Comparison of ENCODE assay signal across 8 cellular contexts in the genomic region with DNA sequence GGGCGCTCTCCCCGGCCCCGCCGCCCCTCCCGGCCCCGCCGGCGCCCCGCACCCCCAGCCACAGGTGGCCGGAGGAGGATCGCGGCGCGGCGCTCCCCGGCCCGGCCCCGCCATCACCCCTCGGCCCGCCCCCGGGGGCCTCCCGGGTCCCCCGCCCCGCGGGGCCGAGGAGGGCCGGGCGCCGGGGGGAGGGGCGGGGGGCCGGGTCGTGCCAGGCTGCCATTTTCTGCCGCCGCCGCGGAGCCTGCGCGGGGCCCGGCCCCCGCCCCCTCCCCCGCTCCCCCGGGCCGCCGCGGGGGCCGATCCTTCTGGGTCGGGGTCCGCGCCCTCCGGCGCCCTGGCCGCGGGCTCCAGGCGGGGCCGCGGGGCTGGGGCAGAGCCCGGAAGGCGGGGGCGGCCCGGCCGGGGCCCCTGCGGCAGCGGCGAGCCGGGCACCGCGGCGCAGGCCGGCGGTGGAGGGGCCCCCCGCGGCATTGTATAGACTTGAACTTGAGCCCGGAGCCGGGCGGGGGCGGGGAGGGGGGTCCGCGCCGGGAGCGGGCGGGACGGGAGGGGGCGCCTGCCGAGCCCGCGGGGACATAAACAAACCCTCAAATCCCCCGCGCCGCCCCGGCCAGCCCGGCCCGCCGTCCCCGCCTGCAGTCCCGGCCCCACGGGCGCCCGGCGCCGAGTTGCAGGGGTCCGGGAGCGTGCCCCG.
DNase-seq lines count a peak whose midpoint lies in the region; ATAC-seq lines count a peak whose summit lies in the region.

No MANE protein-coding gene starts in this region.

- H3K9ac ChIP-seq in BLaER1 treated with 17β-estradiol and CSF1 and Interleukin-3, amounts not matched to agents 10 nM and 100 nM, result peak overlapping the region; percentile 85 to 95 (median 86)
- H3K9ac ChIP-seq in subcutaneous abdominal adipose tissue (ENCODE audit: low read length in 5 of 5), result no peak overlapping the region

- DNase-seq in activated CD8-positive, alpha-beta memory T cell treated with anti-CD3 and anti-CD28 coated beads, Interleukin-2, amount 50 U/mL, for 4 hours, result peak; percentile 49
- peak; percentile 34 for DNase-seq in hepatic stellate cell (ENCODE audit: low spot score)
- no peak for DNase-seq in middle frontal gyrus (ENCODE audit: extremely low spot score, low spot score)

- H3K4me3 ChIP-seq in BLaER1 treated with 17β-estradiol and CSF1 and Interleukin-3, amounts not matched to agents 10 nM and 100 nM, result peak overlapping the region; percentile 75 to 96 (median 88)
- H3K4me3 ChIP-seq in subcutaneous abdominal adipose tissue (ENCODE audit: low read depth in 1 of 5, low read length in 5 of 5), result peak overlapping the region in 4 of 5 donors; percentile 13 to 76 (median 47)

- peaks cover 38 to 44% (median 43%) of the 10 kb centered on the region in 11 experiments for H4K20me1 ChIP-seq in BLaER1 treated with 17β-estradiol and CSF1 and Interleukin-3, amounts not matched to agents 10 nM and 100 nM

- H3K9me3 ChIP-seq in BLaER1 treated with 17β-estradiol and CSF1 and Interleukin-3, amounts not matched to agents 10 nM and 100 nM (replicated peaks in 1 of 11), result no peaks in the 10 kb centered on the region
- no peaks in the 10 kb centered on the region for H3K9me3 ChIP-seq in subcutaneous abdominal adipose tissue (ENCODE audit: control insufficient read depth in 5 of 5, low read length in 5 of 5)

- H3K36me3 ChIP-seq in BLaER1 treated with 17β-estradiol and CSF1 and Interleukin-3, amounts not matched to agents 10 nM and 100 nM, result peaks cover 0 to 8% (median 0%) of the 10 kb centered on the region in 11 experiments; a peak in 3 of 22 replicates
- H3K36me3 ChIP-seq in subcutaneous abdominal adipose tissue (ENCODE audit: control insufficient read depth in 5 of 5, insufficient read depth in 5 of 5, low read length in 5 of 5), result no peaks in the 10 kb centered on the region

- no peaks in the 10 kb centered on the region for H3K27me3 ChIP-seq in BLaER1 treated with 17β-estradiol and CSF1 and Interleukin-3, amounts not matched to agents 10 nM and 100 nM
- no peaks in the 10 kb centered on the region for H3K27me3 ChIP-seq in subcutaneous abdominal adipose tissue (ENCODE audit: control insufficient read depth in 5 of 5, insufficient read depth in 4 of 5, low read length in 5 of 5)

- peak overlapping the region; percentile 77 to 88 (median 84) for H3K27ac ChIP-seq in BLaER1 treated with 17β-estradiol and CSF1 and Interleukin-3, amounts not matched to agents 10 nM and 100 nM
- H3K27ac ChIP-seq in subcutaneous abdominal adipose tissue (ENCODE audit: low read depth, low read length), result no peak overlapping the region

- peak; percentile 21 for ATAC-seq in GM18520 (IDR thresholded peaks at IDR 0.05; ENCODE audit: unreplicated experiment)
- ATAC-seq in HG03097 (IDR thresholded peaks at IDR 0.05; ENCODE audit: low FRiP score, unreplicated experiment), result peak; percentile 5
- no peak for ATAC-seq in HG03196 (IDR thresholded peaks at IDR 0.05; ENCODE audit: unreplicated experiment)

- peak overlapping the region in 7 of 11 experiments; percentile 83 to 96 (median 91); a peak in 11 of 22 replicates for H3K4me2 ChIP-seq in BLaER1 treated with 17β-estradiol and CSF1 and Interleukin-3, amounts not matched to agents 10 nM and 100 nM

- H3K4me1 ChIP-seq in BLaER1 treated with 17β-estradiol and CSF1 and Interleukin-3, amounts not matched to agents 10 nM and 100 nM, result peaks cover 46 to 51% (median 49%) of the 10 kb centered on the region in 10 experiments
- H3K4me1 ChIP-seq in subcutaneous abdominal adipose tissue (ENCODE audit: control insufficient read depth in 5 of 5, insufficient read depth in 5 of 5, low read length in 5 of 5), result peaks cover 0 to 50% (median 31%) of the 10 kb centered on the region in 5 donors

Comparison
In these comparisons a context has a peak if more than half of its experiments do, and no peak if none do; other contexts are left out.
1. H3K9ac ChIP-seq: peak in BLaER1 treated with 17β-estradiol and CSF1 and Interleukin-3, amounts not matched to agents 10 nM and 100 nM (11 of 11); none in subcutaneous abdominal adipose tissue (0 of 5).